Comparison of ENCODE assay signal across 1 cellular context in the genomic region with DNA sequence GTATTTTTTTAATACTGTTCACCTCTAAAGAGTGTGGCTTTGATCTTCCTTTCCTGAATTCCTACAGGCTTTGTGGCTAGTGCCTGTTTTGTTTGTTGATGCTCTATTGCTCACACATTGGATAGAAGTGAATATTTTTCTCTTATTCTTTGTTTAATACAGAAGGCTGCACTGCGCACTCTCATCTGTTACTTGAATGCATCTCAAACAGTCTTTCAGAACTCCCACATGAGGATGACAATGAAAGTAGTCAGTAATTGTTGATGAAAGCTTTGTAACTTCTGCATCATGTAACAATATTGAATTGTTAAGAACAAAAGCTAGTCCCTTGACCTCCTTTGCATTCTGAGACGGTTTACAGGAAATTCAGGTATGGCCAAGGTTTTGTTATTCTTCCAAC.
TF ChIP-seq lines count a peak whose summit lies in the region.

No MANE protein-coding gene starts in this region.

TF ChIP-seq in H1, 55 proteins besides CTCF, POLR2A, EP300 and RAD21 (continued from another document):
- no peak for TF ChIP-seq RNF2 (IDR thresholded peaks at IDR 0.05; ENCODE audit: borderline replicate concordance, low read depth, low read length, missing control alignments, poor library complexity, severe bottlenecking)
- TF ChIP-seq, protein P1, sequence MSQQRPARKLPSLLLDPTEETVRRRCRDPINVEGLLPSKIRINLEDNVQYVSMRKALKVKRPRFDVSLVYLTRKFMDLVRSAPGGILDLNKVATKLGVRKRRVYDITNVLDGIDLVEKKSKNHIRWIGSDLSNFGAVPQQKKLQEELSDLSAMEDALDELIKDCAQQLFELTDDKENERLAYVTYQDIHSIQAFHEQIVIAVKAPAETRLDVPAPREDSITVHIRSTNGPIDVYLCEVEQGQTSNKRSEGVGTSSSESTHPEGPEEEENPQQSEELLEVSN (IDR thresholded peaks at IDR 0.05): no peak
- no peak for TF ChIP-seq JUN (IDR thresholded peaks at IDR 0.05; ENCODE audit: low read depth, low read length)
- TF ChIP-seq SP2 (IDR thresholded peaks at IDR 0.05; ENCODE audit: low read length): no peak
- TF ChIP-seq KDM5A (IDR thresholded peaks at IDR 0.05; ENCODE audit: low read length): no peak
- TF ChIP-seq USF2 (IDR thresholded peaks at IDR 0.05; ENCODE audit: low read length): no peak
- no peak for TF ChIP-seq TEAD4 (IDR thresholded peaks at IDR 0.05; ENCODE audit: low read depth, low read length)
- no peak for TF ChIP-seq RFX5 (IDR thresholded peaks at IDR 0.05; ENCODE audit: borderline replicate concordance, low read depth, low read length)
- TF ChIP-seq BRCA1 (IDR thresholded peaks at IDR 0.05; ENCODE audit: low read depth, low read length): no peak
